In genomic region chr11:32706985-32707736, GRCh38 we compare ENCODE assay signal across 8 cellular contexts.
DNase-seq lines count a peak whose midpoint lies in the region; ATAC-seq and TF ChIP-seq lines count a peak whose summit lies in the region.

No MANE protein-coding gene starts in this region.

- H3K4me3 ChIP-seq in GM23248 (no peak overlapping the region), MM.1S (ENCODE audit: low read length) (no peak overlapping the region), ovary (no peak overlapping the region), H7 (ENCODE audit: insufficient read depth, low read depth, low read length) (no peak overlapping the region), psoas muscle (no peak overlapping the region)

- 31 to 38% methylated on average over 7 of the region's 7 CpGs for WGBS in GM23248 (ENCODE audit: low coverage in 1 of 2, low lambda C conversion rate in 2 of 2, missing lambda C conversion rate in 2 of 2), 2 experiments
- WGBS in ovary, 3 donors, result 64 to 66% (median 66%) methylated on average over 7 of the region's 7 CpGs
- 54 to 58% (median 58%) methylated on average over 7 of the region's 7 CpGs for WGBS in psoas muscle, 3 donors

- H4K20me1 ChIP-seq in GM23248 (ENCODE audit: insufficient read depth) (no peaks in the 10 kb centered on the region), MM.1S (ENCODE audit: insufficient read depth, low read length) (no peaks in the 10 kb centered on the region)

- H3K4me2 ChIP-seq in GM23248 (ENCODE audit: unreplicated experiment) (no peak overlapping the region), MM.1S (ENCODE audit: low read depth, low read length) (no peak overlapping the region)

- H3K9ac ChIP-seq in GM23248 (no peak overlapping the region), MM.1S (ENCODE audit: low read length) (no peak overlapping the region)

- H2AFZ ChIP-seq in GM23248, result no peak overlapping the region
- H2AFZ ChIP-seq in MM.1S (ENCODE audit: low read length), result no peak overlapping the region

- intact Hi-C loops in ovary (cut with DNase I), result no loop called here
- intact Hi-C loops in psoas muscle (cut with DNase I), result no loop called here

- no peaks in the 10 kb centered on the region for H3K36me3 ChIP-seq in GM23248 (ENCODE audit: low read depth)
- H3K36me3 ChIP-seq in MM.1S (replicated peaks; ENCODE audit: insufficient read depth, low read length), result no peaks in the 10 kb centered on the region
- no peaks in the 10 kb centered on the region for H3K36me3 ChIP-seq in ovary
- H3K36me3 ChIP-seq in H7 (replicated peaks; ENCODE audit: control insufficient read depth, insufficient read depth, low read length), result no peaks in the 10 kb centered on the region
- H3K36me3 ChIP-seq in psoas muscle (ENCODE audit: insufficient read depth in 1 of 2, low read depth in 1 of 2), result no peaks in the 10 kb centered on the region

- no peak for TF ChIP-seq POLR2A in ovary (IDR thresholded peaks at IDR 0.05)

- TF ChIP-seq CTCF in MM.1S (IDR thresholded peaks at IDR 0.05; ENCODE audit: low read length), result no peak
- TF ChIP-seq CTCF in ovary (IDR thresholded peaks at IDR 0.05), result no peak
- no peak for TF ChIP-seq CTCF in psoas muscle (IDR thresholded peaks at IDR 0.05)

- H3K27ac ChIP-seq in GM23248 (no peak overlapping the region), MM.1S (ENCODE audit: low read length) (no peak overlapping the region), ovary (no peak overlapping the region), psoas muscle (no peak overlapping the region)

- H3K79me2 ChIP-seq in GM23248 (ENCODE audit: insufficient read depth) (no peaks in the 10 kb centered on the region), MM.1S (ENCODE audit: low read length) (no peaks in the 10 kb centered on the region)

- no peaks in the 10 kb centered on the region for H3K9me3 ChIP-seq in GM23248 (ENCODE audit: low read depth)
- H3K9me3 ChIP-seq in MM.1S (replicated peaks; ENCODE audit: insufficient read depth, low read length), result no peaks in the 10 kb centered on the region
- peaks cover 0 to 3% of the 10 kb centered on the region in 2 donors for H3K9me3 ChIP-seq in ovary
- H3K9me3 ChIP-seq in psoas muscle, result peaks cover 3% of the 10 kb centered on the region

- H3F3A ChIP-seq in GM23248 (ENCODE audit: insufficient read depth), result no peaks in the 10 kb centered on the region; the same call in none of the 2 replicates
- no peaks in the 10 kb centered on the region for H3F3A ChIP-seq in MM.1S (ENCODE audit: insufficient read depth, low read length)

- 0 out of 2 replicates have a peak, but pooled peaks cover 8% of the 10 kb centered on the region for H3K27me3 ChIP-seq in GM23248 (replicated peaks; ENCODE audit: insufficient read depth)
- H3K27me3 ChIP-seq in MM.1S (replicated peaks; ENCODE audit: insufficient read depth, low read length), result no peaks in the 10 kb centered on the region
- H3K27me3 ChIP-seq in ovary, result no peaks in the 10 kb centered on the region
- H3K27me3 ChIP-seq in H7 (ENCODE audit: control insufficient read depth, insufficient read depth, low read length), result no peaks in the 10 kb centered on the region
- H3K27me3 ChIP-seq in psoas muscle (ENCODE audit: insufficient read depth in 3 of 3, low read length in 2 of 3), result peaks cover 0 to 4% (median 0%) of the 10 kb centered on the region in 3 donors

- peak; percentile 31 for DNase-seq in GM04503 (ENCODE audit: low read depth)
- DNase-seq in GM23248, result peak; percentile 85
- peak; percentile 46 for DNase-seq in MM.1S
- DNase-seq in foreskin melanocyte, result peak; percentile 51
- DNase-seq in ovary, result no peak
- no peak for DNase-seq in NCI-H187 (lab: John Stamatoyannopoulos, UW)
- no peak for DNase-seq in H7
- no peak for DNase-seq in psoas muscle

- no peak for ATAC-seq in psoas muscle

- no peaks in the 10 kb centered on the region for H3K9me2 ChIP-seq in GM23248 (ENCODE audit: insufficient read depth)
- no peaks in the 10 kb centered on the region for H3K9me2 ChIP-seq in MM.1S (replicated peaks; ENCODE audit: insufficient read depth, low read length)

- in situ Hi-C loops in GM23248 (cut with MboI), result no loop called here

- H3K4me1 ChIP-seq in GM23248 (ENCODE audit: insufficient read depth) (peaks cover 7% of the 10 kb centered on the region), MM.1S (ENCODE audit: low read length) (peaks cover 10% of the 10 kb centered on the region; the same call in 1 of the 2 replicates), ovary (ENCODE audit: insufficient read depth) (no peaks in the 10 kb centered on the region), psoas muscle (no peaks in the 10 kb centered on the region)

- no peak for TF ChIP-seq EP300 in ovary (IDR thresholded peaks at IDR 0.05)

Comparison
In these comparisons a context has a peak if more than half of its experiments do, and no peak if none do; other contexts are left out.
1. DNase-seq: peak in GM04503 (single experiment), GM23248 (single experiment), MM.1S (single experiment) and foreskin melanocyte (single experiment); none in ovary (0 of 5), NCI-H187 (0 of 2), H7 (single experiment) and psoas muscle (0 of 2).